Comparison of ENCODE assay signal across 17 cellular contexts in the genomic region with DNA sequence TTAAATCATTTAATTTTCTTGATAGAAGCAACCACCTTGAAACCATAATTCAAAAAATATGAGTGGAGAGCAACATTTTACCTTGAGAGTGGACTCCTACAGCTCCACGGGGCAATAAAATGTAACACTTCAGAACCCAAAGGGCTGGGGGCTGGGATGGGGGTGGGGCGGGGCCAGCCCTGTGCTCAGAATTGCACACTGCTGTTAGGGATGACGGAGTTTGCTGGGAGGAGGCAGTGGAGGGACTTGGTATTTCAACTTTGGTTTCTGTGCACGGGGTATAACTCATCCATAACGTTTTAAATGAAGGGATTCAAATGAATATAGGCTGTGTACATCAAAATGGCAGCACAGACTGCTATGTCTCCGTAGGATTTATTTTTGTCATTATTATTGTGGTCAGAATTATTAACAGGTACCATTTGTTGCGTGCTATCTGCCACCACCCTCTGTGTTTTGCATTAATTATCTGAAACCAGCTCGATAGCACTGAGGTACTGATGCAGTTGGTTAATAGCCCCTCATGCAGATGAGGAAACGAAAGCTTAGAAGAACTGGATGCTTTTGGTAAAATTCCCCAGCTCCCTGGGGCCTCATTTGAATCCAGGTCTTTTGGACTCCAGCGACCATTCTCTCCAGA.
DNase-seq lines count a peak whose midpoint lies in the region; ATAC-seq and TF ChIP-seq lines count a peak whose summit lies in the region.
"Had no signal": no experiment of that assay in that cellular context is flagged by ENCODE, and none has a peak within 500 bp of the region (broad histone marks: within the 10 kb centered on the region; RNA-seq: fewer than 3 reads in every experiment).

No MANE protein-coding gene starts in this region.

- peak; percentile 22 for DNase-seq in GM12865 (ENCODE audit: low read depth)
- DNase-seq in NCI-H69 (lab: John Stamatoyannopoulos, UW): peak; percentile 43
- peak; percentile 58 for DNase-seq in left kidney (ENCODE audit: low read depth, low spot score)
- no peak for DNase-seq in NCI-H1092 treated with DMSO at 0.1 percent for 48 hours (lab: John Stamatoyannopoulos, UW)
- DNase-seq in kidney tubule cell (ENCODE audit: low spot score): no peak
- no peak for DNase-seq in stimulated activated effector memory CD8-positive, alpha-beta T cell treated with anti-CD3 and anti-CD28 coated beads, Interleukin-12 subunit alpha, Interleukin-12 subunit beta, amount 100 ng/mL, for 72 hours (ENCODE audit: low spot score in 2 of 2)
- DNase-seq: AML-193; Caco-2; CD4-positive, alpha-beta T cell; GM23248; KBM-7 had no signal

- peak; percentile 35 for ATAC-seq in HG02798 (IDR thresholded peaks at IDR 0.05; ENCODE audit: poor library complexity, unreplicated experiment)
- ATAC-seq in stimulated activated memory B cell treated with anti-CD40 and anti-IgM and Interleukin-4, amounts not matched to agents 10 μg/mL and 1 μg/mL and 100 μg/mL, for 72 hours: no peak
- ATAC-seq in stimulated activated effector memory CD8-positive, alpha-beta T cell treated with anti-CD3 and anti-CD28 coated beads, Interleukin-12 subunit alpha, Interleukin-12 subunit beta, amount 100 ng/mL, for 72 hours: no peak
- ATAC-seq: A549, HCT116, HepG2 had no signal

- no peaks in the 10 kb centered on the region for H3K4me1 Mint-ChIP-seq in stimulated activated memory B cell treated with anti-CD40 and anti-IgM and Interleukin-4, amounts not matched to agents 10 μg/mL and 1 μg/mL and 100 μg/mL, for 72 hours
- no peaks in the 10 kb centered on the region for H3K4me1 Mint-ChIP-seq in stimulated activated effector memory CD8-positive, alpha-beta T cell treated with anti-CD3 and anti-CD28 coated beads, Interleukin-12 subunit alpha, Interleukin-12 subunit beta, amount 100 ng/mL, for 72 hours

- H3K4me3 ChIP-seq in GM12865 (ENCODE audit: low read depth, low read length): no peak overlapping the region
- H3K4me3 ChIP-seq: A549, GM23248 had no signal

- no peak overlapping the region for H3K27ac Mint-ChIP-seq in stimulated activated memory B cell treated with anti-CD40 and anti-IgM and Interleukin-4, amounts not matched to agents 10 μg/mL and 1 μg/mL and 100 μg/mL, for 72 hours
- no peak overlapping the region for H3K27ac Mint-ChIP-seq in stimulated activated effector memory CD8-positive, alpha-beta T cell treated with anti-CD3 and anti-CD28 coated beads, Interleukin-12 subunit alpha, Interleukin-12 subunit beta, amount 100 ng/mL, for 72 hours
- H3K27ac Mint-ChIP-seq: CD4-positive, alpha-beta T cell; IgD-negative memory B cell had no signal

- no peaks in the 10 kb centered on the region for H3K9me3 Mint-ChIP-seq in stimulated activated memory B cell treated with anti-CD40 and anti-IgM and Interleukin-4, amounts not matched to agents 10 μg/mL and 1 μg/mL and 100 μg/mL, for 72 hours
- H3K9me3 Mint-ChIP-seq in stimulated activated effector memory CD8-positive, alpha-beta T cell treated with anti-CD3 and anti-CD28 coated beads, Interleukin-12 subunit alpha, Interleukin-12 subunit beta, amount 100 ng/mL, for 72 hours: no peaks in the 10 kb centered on the region
- H3K9me3 Mint-ChIP-seq: CD4-positive, alpha-beta T cell had no signal

- H3K36me3 Mint-ChIP-seq in stimulated activated memory B cell treated with anti-CD40 and anti-IgM and Interleukin-4, amounts not matched to agents 10 μg/mL and 1 μg/mL and 100 μg/mL, for 72 hours: no peaks in the 10 kb centered on the region
- H3K36me3 Mint-ChIP-seq in stimulated activated effector memory CD8-positive, alpha-beta T cell treated with anti-CD3 and anti-CD28 coated beads, Interleukin-12 subunit alpha, Interleukin-12 subunit beta, amount 100 ng/mL, for 72 hours: no peaks in the 10 kb centered on the region

- no peaks in the 10 kb centered on the region for H3K27me3 Mint-ChIP-seq in stimulated activated memory B cell treated with anti-CD40 and anti-IgM and Interleukin-4, amounts not matched to agents 10 μg/mL and 1 μg/mL and 100 μg/mL, for 72 hours

- TF ChIP-seq CTCF in GM12865 (IDR thresholded peaks at IDR 0.05; ENCODE audit: insufficient read depth, low read depth, low read length, missing control alignments): no peak

- H3K4me3 Mint-ChIP-seq in stimulated activated memory B cell treated with anti-CD40 and anti-IgM and Interleukin-4, amounts not matched to agents 10 μg/mL and 1 μg/mL and 100 μg/mL, for 72 hours: no peak overlapping the region
- H3K4me3 Mint-ChIP-seq in stimulated activated effector memory CD8-positive, alpha-beta T cell treated with anti-CD3 and anti-CD28 coated beads, Interleukin-12 subunit alpha, Interleukin-12 subunit beta, amount 100 ng/mL, for 72 hours: no peak overlapping the region
- H3K4me3 Mint-ChIP-seq: CD4-positive, alpha-beta T cell; IgD-negative memory B cell had no signal

Comparison
In these comparisons a context has a peak if more than half of its experiments do, and no peak if none do; other contexts are left out.
1. DNase-seq: peak in GM12865 (single experiment), NCI-H69 (single experiment) and left kidney (single experiment); none in NCI-H1092 treated with DMSO at 0.1 percent for 48 hours (single experiment), kidney tubule cell (single experiment) and stimulated activated effector memory CD8-positive, alpha-beta T cell treated with anti-CD3 and anti-CD28 coated beads, Interleukin-12 subunit alpha, Interleukin-12 subunit beta, amount 100 ng/mL, for 72 hours (0 of 2).